Comparison of ENCODE assay signal across 16 cellular contexts in the genomic region with DNA sequence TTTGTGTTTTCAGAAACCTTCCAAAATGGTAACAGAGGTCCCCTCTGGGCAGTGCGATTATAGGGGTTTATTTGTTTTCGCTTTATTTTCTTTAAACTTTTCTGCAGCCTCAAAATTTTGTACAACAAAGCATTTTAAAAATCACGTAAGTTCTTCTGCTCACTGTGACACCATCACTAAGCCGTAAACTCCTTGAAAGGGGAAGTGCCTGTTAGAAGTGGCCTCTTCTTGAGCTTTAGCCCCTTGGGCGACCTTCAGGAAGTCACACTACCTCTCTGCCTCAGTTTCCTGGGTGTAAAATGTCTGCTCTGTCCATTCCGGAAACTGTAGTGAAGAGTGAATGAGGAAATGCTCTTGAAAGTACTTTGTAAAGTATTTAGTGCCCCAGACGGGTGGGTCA. TPM values are rescaled to one million over a fixed set of nuclear protein-coding genes. Genes with fewer than 3 reads are reported as not detected.
DNase-seq lines count a peak whose midpoint lies in the region; ATAC-seq and TF ChIP-seq lines count a peak whose summit lies in the region.
"Had no signal": no experiment of that assay in that cellular context is flagged by ENCODE, and none has a peak within 500 bp of the region (broad histone marks: within the 10 kb centered on the region; RNA-seq: fewer than 3 reads in every experiment).

No MANE protein-coding gene starts in this region.

- H3K9me3 Mint-ChIP-seq in IgD-negative memory B cell = no peaks in the 10 kb centered on the region
- H3K9me3 Mint-ChIP-seq: activated B cell treated with CpG ODN at 0.5 μM for 24 hours; activated T-cell treated with anti-CD3 and anti-CD28 coated beads, Interleukin-2, amount 50 U/mL, for 72 hours had no signal

- peak overlapping the region; percentile 59 for H3K4me3 ChIP-seq in BE2C (ENCODE audit: low read depth, low read length)
- H3K4me3 ChIP-seq in duodenal mucosa (ENCODE audit: low read depth in 1 of 2, low read length in 2 of 2) = peak overlapping the region; percentile 46 to 48
- peak overlapping the region in 1 of 2 donors; percentile 58 for H3K4me3 ChIP-seq in muscle layer of duodenum (ENCODE audit: low read depth in 1 of 2, low read length in 2 of 2)
- H3K4me3 ChIP-seq in thyroid gland (replicated peaks in 1 of 3) = no peak overlapping the region
- peak overlapping the region in 1 of 2 donors; percentile 3 for H3K4me3 ChIP-seq in vagina

- peak overlapping the region; percentile 53 to 100 (median 83) for H3K27ac Mint-ChIP-seq in IgD-negative memory B cell
- H3K27ac Mint-ChIP-seq: activated T-cell treated with anti-CD3 and anti-CD28 coated beads, Interleukin-2, amount 50 U/mL, for 72 hours had no signal

- H3K27me3 ChIP-seq in BE2C (no peaks in the 10 kb centered on the region), duodenal mucosa (ENCODE audit: control insufficient read depth in 1 of 2, insufficient read depth in 2 of 2, low read length in 2 of 2) (no peaks in the 10 kb centered on the region), muscle layer of duodenum (ENCODE audit: low read depth, low read length) (no peaks in the 10 kb centered on the region), thyroid gland (no peaks in the 10 kb centered on the region), vagina (no peaks in the 10 kb centered on the region)
- H3K27me3 ChIP-seq: ascending aorta had no signal

- H3K36me3 ChIP-seq in BE2C (no peaks in the 10 kb centered on the region), duodenal mucosa (ENCODE audit: control insufficient read depth in 1 of 2, insufficient read depth in 2 of 2, low read length in 2 of 2) (peaks cover 18 to 42% of the 10 kb centered on the region in 2 donors), muscle layer of duodenum (ENCODE audit: control insufficient read depth in 1 of 2, insufficient read depth in 2 of 2, low read length in 2 of 2) (peaks cover 14 to 17% of the 10 kb centered on the region in 2 donors), thyroid gland (peaks cover 4 to 18% of the 10 kb centered on the region in 2 donors), vagina (peaks cover 0 to 30% of the 10 kb centered on the region in 2 donors)

- DNase-seq in BE2C (no peak), NCI-H1930 (lab: John Stamatoyannopoulos, UW) (no peak), thyroid gland (no peak), vagina (ENCODE audit: extremely low spot score in 2 of 2) (no peak)
- DNase-seq: activated B cell treated with CpG ODN at 0.5 μM for 24 hours; activated T-cell treated with anti-CD3 and anti-CD28 coated beads, Interleukin-2, amount 50 U/mL, for 72 hours; effector CD8-positive, alpha-beta T cell; IMR-90; NCI-H1694 treated with DMSO at 0.1 percent for 48 hours; stimulated activated CD4-positive, alpha-beta T cell treated with anti-CD3 and anti-CD28 coated beads, Interleukin-2, amount 100 ng/mL, for 24 hours; stimulated activated naive CD4-positive, alpha-beta T cell had no signal

- 74 to 80% methylated on average over 7 of the region's 7 CpGs for WGBS in thyroid gland, 2 donors

- intact Hi-C loops in thyroid gland (cut with DNase I) = no loop called here
- intact Hi-C loops in vagina (cut with DNase I) = no loop called here

- peaks cover 36 to 40% (median 37%) of the 10 kb centered on the region in 3 donors for H3K4me1 Mint-ChIP-seq in IgD-negative memory B cell

- TF ChIP-seq POLR2A in thyroid gland (IDR thresholded peaks at IDR 0.05) = no peak
- TF ChIP-seq POLR2A in vagina (IDR thresholded peaks at IDR 0.05) = no peak

- no peak for TF ChIP-seq CTCF in BE2C (IDR thresholded peaks at IDR 0.05; ENCODE audit: low read depth, low read length)
- TF ChIP-seq CTCF in thyroid gland (IDR thresholded peaks at IDR 0.05) = no peak
- no peak for TF ChIP-seq CTCF in vagina (IDR thresholded peaks at IDR 0.05)

- no peaks in the 10 kb centered on the region for H3K27me3 Mint-ChIP-seq in IgD-negative memory B cell
- H3K27me3 Mint-ChIP-seq: activated B cell treated with CpG ODN at 0.5 μM for 24 hours had no signal

- H3K27ac ChIP-seq in duodenal mucosa (ENCODE audit: low read depth, low read length) (peak overlapping the region; percentile 78), muscle layer of duodenum (ENCODE audit: low read length) (peak overlapping the region; percentile 76), thyroid gland (peak overlapping the region in 1 of 3 donors; percentile 30), vagina (no peak overlapping the region)
- H3K27ac ChIP-seq: ascending aorta had no signal

- H3K4me1 ChIP-seq in BE2C (peaks cover 4% of the 10 kb centered on the region; the same call in 1 of the 2 replicates), duodenal mucosa (ENCODE audit: control insufficient read depth in 1 of 2, insufficient read depth in 2 of 2, low read length in 2 of 2) (peaks cover 55 to 64% of the 10 kb centered on the region in 2 donors), muscle layer of duodenum (ENCODE audit: control insufficient read depth in 1 of 2, insufficient read depth in 2 of 2, low read length in 2 of 2) (peaks cover 7 to 17% of the 10 kb centered on the region in 2 donors), thyroid gland (peaks cover 33 to 49% of the 10 kb centered on the region in 2 donors), vagina (peaks cover 52% of the 10 kb centered on the region)

- H3K4me3 Mint-ChIP-seq in IgD-negative memory B cell = peak overlapping the region in 3 of 4 donors; percentile 75 to 99 (median 89)
- H3K4me3 Mint-ChIP-seq: activated T-cell treated with anti-CD3 and anti-CD28 coated beads, Interleukin-2, amount 50 U/mL, for 72 hours had no signal

- no peak for ATAC-seq in GM21529 (IDR thresholded peaks at IDR 0.05; ENCODE audit: unreplicated experiment)
- ATAC-seq: activated T-cell treated with anti-CD3 and anti-CD28 coated beads, Interleukin-2, amount 50 U/mL, for 72 hours had no signal

- H3K36me3 Mint-ChIP-seq in IgD-negative memory B cell = no peaks in the 10 kb centered on the region

- H3K9me3 ChIP-seq in BE2C (no peaks in the 10 kb centered on the region), duodenal mucosa (ENCODE audit: control insufficient read depth in 1 of 2, low read length in 2 of 2) (no peaks in the 10 kb centered on the region), muscle layer of duodenum (ENCODE audit: control insufficient read depth in 1 of 2, low read length in 2 of 2) (no peaks in the 10 kb centered on the region), thyroid gland (no peaks in the 10 kb centered on the region), vagina (no peaks in the 10 kb centered on the region)
- H3K9me3 ChIP-seq: ascending aorta had no signal

- peak overlapping the region; percentile 39 to 81 for H3K9ac ChIP-seq in duodenal mucosa (ENCODE audit: low read depth in 1 of 2, low read length in 2 of 2)

RNA-seq across cellular contexts. Expression of gene ARHGAP27, which starts 26.6 kb away (rescaled TPM):
- 1.6 TPM for polyA plus RNA-seq in BE2C (2012; ENCODE audit: insufficient read depth, insufficient read length, low read depth)
- polyA plus RNA-seq in IgD-negative memory B cell = 65.3 TPM
- 10 to 100 TPM; 31.5 to 38.6 (median 33.1) TPM for total RNA-seq in thyroid gland
- total RNA-seq in vagina = 80.0 TPM

Comparison
In these comparisons a context has a peak if more than half of its experiments do, and no peak if none do; other contexts are left out.
1. H3K4me3 ChIP-seq: peak in BE2C (single experiment) and duodenal mucosa (2 of 2); none in thyroid gland (0 of 3).